ENCODE assay signal across 1 cellular context in the genomic region with DNA sequence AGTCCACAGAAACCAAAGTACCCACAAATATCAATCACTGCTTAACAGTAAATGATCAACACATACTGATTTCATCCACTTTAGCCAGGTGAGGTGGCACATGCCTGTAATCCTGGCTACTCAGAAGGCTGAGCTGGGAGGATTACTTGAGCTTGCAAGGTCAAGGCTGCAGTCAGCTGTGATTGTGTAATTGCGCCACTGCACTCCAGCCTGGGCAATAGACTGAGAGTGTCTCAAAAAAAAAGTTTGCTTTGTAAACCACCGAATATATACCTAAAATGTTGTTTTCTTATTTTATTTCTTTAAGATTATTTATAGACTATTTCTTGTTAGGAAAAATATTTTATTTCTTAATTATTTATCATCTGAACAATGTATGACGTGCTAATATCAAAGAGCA.
TF ChIP-seq lines count a peak whose summit lies in the region.

No MANE protein-coding gene starts in this region.

TF ChIP-seq in H1, 55 proteins besides CTCF, POLR2A, EP300 and RAD21 (continued from another document):
- TF ChIP-seq TEAD4 (IDR thresholded peaks at IDR 0.05; ENCODE audit: low read depth, low read length) (no peak), RBBP5 (IDR thresholded peaks at IDR 0.05; ENCODE audit: borderline replicate concordance, low read depth, low read length) (no peak), BCL11A (IDR thresholded peaks at IDR 0.05; ENCODE audit: low read depth in 2 of 2, low read length in 2 of 2) (no peak), SAP30 (IDR thresholded peaks at IDR 0.05; ENCODE audit: insufficient read depth, insufficient replicate concordance, low read length) (no peak)
- TF ChIP-seq, protein P1, sequence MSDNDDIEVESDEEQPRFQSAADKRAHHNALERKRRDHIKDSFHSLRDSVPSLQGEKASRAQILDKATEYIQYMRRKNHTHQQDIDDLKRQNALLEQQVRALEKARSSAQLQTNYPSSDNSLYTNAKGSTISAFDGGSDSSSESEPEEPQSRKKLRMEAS (IDR thresholded peaks at IDR 0.05): no peak
- TF ChIP-seq, protein P2, sequence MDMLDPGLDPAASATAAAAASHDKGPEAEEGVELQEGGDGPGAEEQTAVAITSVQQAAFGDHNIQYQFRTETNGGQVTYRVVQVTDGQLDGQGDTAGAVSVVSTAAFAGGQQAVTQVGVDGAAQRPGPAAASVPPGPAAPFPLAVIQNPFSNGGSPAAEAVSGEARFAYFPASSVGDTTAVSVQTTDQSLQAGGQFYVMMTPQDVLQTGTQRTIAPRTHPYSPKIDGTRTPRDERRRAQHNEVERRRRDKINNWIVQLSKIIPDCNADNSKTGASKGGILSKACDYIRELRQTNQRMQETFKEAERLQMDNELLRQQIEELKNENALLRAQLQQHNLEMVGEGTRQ (IDR thresholded peaks at IDR 0.05; ENCODE audit: low read length): no peak
